In the genomic region with DNA sequence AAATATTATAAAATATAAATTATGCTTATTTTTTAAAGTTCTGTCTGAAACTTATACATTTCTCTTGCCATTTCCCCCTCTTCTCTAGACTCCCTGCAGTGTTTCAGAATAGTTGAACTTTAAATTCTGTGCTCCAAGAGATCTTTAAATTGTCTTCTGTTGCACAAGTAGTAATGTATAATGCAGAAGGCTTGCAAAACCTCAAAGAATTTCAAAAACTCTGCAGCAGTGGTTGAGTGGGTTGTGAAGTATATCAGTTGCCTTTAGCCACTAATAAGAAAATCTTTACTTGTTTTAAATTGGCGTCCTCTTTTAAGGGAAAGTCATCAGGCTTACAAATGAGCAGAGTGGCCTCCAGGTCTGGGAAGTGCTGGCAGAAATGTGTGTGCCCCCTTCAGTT, we compare ENCODE assay signal across 1 cellular context.
TF ChIP-seq lines count a peak whose summit lies in the region.

No MANE protein-coding gene starts in this region.

TF ChIP-seq in GM23338, 12 proteins besides CTCF, POLR2A, EP300 and RAD21 (continued from another document):
- TF ChIP-seq, protein P1, sequence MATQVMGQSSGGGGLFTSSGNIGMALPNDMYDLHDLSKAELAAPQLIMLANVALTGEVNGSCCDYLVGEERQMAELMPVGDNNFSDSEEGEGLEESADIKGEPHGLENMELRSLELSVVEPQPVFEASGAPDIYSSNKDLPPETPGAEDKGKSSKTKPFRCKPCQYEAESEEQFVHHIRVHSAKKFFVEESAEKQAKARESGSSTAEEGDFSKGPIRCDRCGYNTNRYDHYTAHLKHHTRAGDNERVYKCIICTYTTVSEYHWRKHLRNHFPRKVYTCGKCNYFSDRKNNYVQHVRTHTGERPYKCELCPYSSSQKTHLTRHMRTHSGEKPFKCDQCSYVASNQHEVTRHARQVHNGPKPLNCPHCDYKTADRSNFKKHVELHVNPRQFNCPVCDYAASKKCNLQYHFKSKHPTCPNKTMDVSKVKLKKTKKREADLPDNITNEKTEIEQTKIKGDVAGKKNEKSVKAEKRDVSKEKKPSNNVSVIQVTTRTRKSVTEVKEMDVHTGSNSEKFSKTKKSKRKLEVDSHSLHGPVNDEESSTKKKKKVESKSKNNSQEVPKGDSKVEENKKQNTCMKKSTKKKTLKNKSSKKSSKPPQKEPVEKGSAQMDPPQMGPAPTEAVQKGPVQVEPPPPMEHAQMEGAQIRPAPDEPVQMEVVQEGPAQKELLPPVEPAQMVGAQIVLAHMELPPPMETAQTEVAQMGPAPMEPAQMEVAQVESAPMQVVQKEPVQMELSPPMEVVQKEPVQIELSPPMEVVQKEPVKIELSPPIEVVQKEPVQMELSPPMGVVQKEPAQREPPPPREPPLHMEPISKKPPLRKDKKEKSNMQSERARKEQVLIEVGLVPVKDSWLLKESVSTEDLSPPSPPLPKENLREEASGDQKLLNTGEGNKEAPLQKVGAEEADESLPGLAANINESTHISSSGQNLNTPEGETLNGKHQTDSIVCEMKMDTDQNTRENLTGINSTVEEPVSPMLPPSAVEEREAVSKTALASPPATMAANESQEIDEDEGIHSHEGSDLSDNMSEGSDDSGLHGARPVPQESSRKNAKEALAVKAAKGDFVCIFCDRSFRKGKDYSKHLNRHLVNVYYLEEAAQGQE (IDR thresholded peaks at IDR 0.05; ENCODE audit: unreplicated experiment) = no peak
- TF ChIP-seq ETS1 (IDR thresholded peaks at IDR 0.05) (no peak), STAT1 (IDR thresholded peaks at IDR 0.05; ENCODE audit: unreplicated experiment) (no peak)
